ENCODE assay signal across 16 cellular contexts in the genomic region with DNA sequence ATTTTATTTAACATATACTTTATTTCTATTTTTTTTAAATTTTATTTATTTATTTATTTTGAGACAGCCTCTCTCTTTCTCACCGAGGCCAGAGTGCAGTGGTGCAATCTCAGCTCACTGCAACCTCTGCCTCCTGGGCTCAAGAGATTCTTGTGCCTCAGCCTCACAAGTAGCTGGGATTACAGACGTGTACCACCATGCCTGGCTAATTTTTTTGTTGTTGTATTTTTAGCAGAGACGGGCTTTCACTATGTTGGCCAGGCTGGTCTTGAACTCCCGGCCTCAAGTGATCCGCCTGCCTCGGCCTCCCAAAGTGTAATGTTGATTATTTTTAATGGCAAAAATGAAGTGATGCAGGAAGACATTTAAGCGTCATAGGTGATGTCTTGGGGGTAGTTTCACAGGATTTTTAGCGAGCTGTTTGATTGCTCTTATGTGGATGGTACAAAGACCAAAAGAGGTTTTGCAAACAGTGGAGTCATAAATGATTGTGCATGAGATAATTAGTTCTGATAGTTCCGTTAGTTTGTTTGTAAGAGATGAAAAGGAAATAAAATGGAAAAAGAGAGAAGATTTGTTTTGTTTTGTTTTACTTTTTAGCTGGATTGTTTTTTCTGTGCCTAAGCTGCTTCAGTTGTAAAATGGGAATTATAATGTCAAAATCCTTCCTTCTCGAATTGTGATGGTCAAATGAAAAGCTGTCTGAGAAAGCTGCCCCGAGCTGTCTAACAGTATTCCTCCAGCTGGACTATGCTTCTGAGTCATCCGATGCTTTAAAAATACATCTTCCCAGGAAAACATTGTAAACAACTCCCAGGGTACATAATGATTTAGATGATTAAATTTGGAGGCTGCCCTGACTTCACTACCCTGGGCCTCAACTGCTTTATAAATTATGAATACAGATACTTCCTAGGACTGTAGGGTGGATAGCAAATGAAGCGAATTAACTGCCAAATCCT. TPM values are rescaled to one million over a fixed set of nuclear protein-coding genes. Genes with fewer than 3 reads are reported as not detected.
DNase-seq lines count a peak whose midpoint lies in the region; ATAC-seq, FAIRE-seq and TF ChIP-seq lines count a peak whose summit lies in the region.
"Had no signal": no experiment of that assay in that cellular context is flagged by ENCODE, and none has a peak within 500 bp of the region (broad histone marks: within the 10 kb centered on the region; RNA-seq: fewer than 3 reads in every experiment).

No MANE protein-coding gene starts in this region.

- H3K27me3 ChIP-seq in CD4-positive, alpha-beta T cell (ENCODE audit: control insufficient read depth, insufficient read depth, low read length): no peaks in the 10 kb centered on the region
- H3K27me3 ChIP-seq: adrenal gland, foreskin keratinocyte, SJCRH30 had no signal

- intact Hi-C loops in CD4-positive, alpha-beta T cell (cut with DNase I, micrococcal nuclease): loop anchor here in 1 of 2 experiments (2.0 kb wide), 1 partner anchor 15 kb away; a partner anchor contains a TSS
- intact Hi-C loops in activated CD8-positive, alpha-beta T cell treated with anti-CD3 and anti-CD28 coated beads for 36 hours (cut with micrococcal nuclease): no loop called here
- intact Hi-C loops in left cardiac atrium (cut with DNase I): no loop called here
- intact Hi-C loops in kidney (cut with DNase I): no loop called here

- no peak overlapping the region for H3K4me3 ChIP-seq in kidney (ENCODE audit: low read length in 2 of 2)
- H3K4me3 ChIP-seq: adrenal gland, GM23248, SJCRH30 had no signal

- peak overlapping the region; percentile 85 for H3K27ac ChIP-seq in CD4-positive, alpha-beta T cell (ENCODE audit: low read depth, low read length)
- H3K27ac ChIP-seq in kidney (ENCODE audit: low read depth in 2 of 2, low read length in 2 of 2): no peak overlapping the region
- H3K27ac ChIP-seq: adrenal gland, foreskin keratinocyte, GM23248, SJCRH30 had no signal

- H3K9me3 ChIP-seq in CD4-positive, alpha-beta T cell (ENCODE audit: control insufficient read depth, low read length): no peaks in the 10 kb centered on the region
- H3K9me3 ChIP-seq in kidney (ENCODE audit: control insufficient read depth in 1 of 2, low read length in 2 of 2): no peaks in the 10 kb centered on the region
- H3K9me3 ChIP-seq: adrenal gland, SJCRH30 had no signal

- TF ChIP-seq CTCF in CD4-positive, alpha-beta T cell (IDR thresholded peaks at IDR 0.05): no peak
- TF ChIP-seq CTCF in activated CD8-positive, alpha-beta T cell treated with anti-CD3 and anti-CD28 coated beads for 36 hours (IDR thresholded peaks at IDR 0.05): no peak
- no peak for TF ChIP-seq CTCF in kidney (IDR thresholded peaks at IDR 0.05; ENCODE audit: borderline replicate concordance, extremely low read depth, insufficient read depth)

- FAIRE-seq in GM12892 (lab: Jason Lieb, UNC): peak; percentile 84
- FAIRE-seq in kidney (lab: Jason Lieb, UNC): no peak

- no peaks in the 10 kb centered on the region for H3K4me1 ChIP-seq in kidney (ENCODE audit: control insufficient read depth in 1 of 2, insufficient read depth in 1 of 2, low read depth in 1 of 2, low read length in 2 of 2)
- H3K4me1 ChIP-seq: adrenal gland, SJCRH30 had no signal

- H3K9me3 Mint-ChIP-seq in CD4-positive, alpha-beta T cell: no peaks in the 10 kb centered on the region
- no peaks in the 10 kb centered on the region for H3K9me3 Mint-ChIP-seq in activated CD8-positive, alpha-beta T cell treated with anti-CD3 and anti-CD28 coated beads for 36 hours
- H3K9me3 Mint-ChIP-seq in immature natural killer cell: no peaks in the 10 kb centered on the region
- H3K9me3 Mint-ChIP-seq: dendritic cell treated with granulocyte-macrophage colony-stimulating factor and Interleukin-4, amounts not matched to agents 40 ng/mL and 50 ng/mL, for 4 days had no signal

- no peak overlapping the region for H3K9ac ChIP-seq in kidney (ENCODE audit: low read length in 2 of 2)
- H3K9ac ChIP-seq: GM23248 had no signal

- peak overlapping the region; percentile 99 for H3K27ac Mint-ChIP-seq in CD4-positive, alpha-beta T cell
- H3K27ac Mint-ChIP-seq in activated CD8-positive, alpha-beta T cell treated with anti-CD3 and anti-CD28 coated beads for 36 hours: peak overlapping the region; percentile 96
- peak overlapping the region in 5 of 6 donors; percentile 28 to 91 (median 58) for H3K27ac Mint-ChIP-seq in immature natural killer cell
- H3K27ac Mint-ChIP-seq: dendritic cell treated with granulocyte-macrophage colony-stimulating factor and Interleukin-4, amounts not matched to agents 40 ng/mL and 50 ng/mL, for 4 days had no signal

- H3K36me3 ChIP-seq in kidney (ENCODE audit: control insufficient read depth in 1 of 2, insufficient read depth in 2 of 2, low read length in 2 of 2): no peaks in the 10 kb centered on the region
- H3K36me3 ChIP-seq: adrenal gland, SJCRH30 had no signal

- POLR2A ChIA-PET in CD4-positive, alpha-beta T cell (lab: Charles Lee): interaction anchor here (0.6 to 5.7 kb wide), 12 partner anchors 8 to 135 kb away, joined by 3 to 89 read pairs (median 4); a partner anchor contains a TSS
- POLR2A ChIA-PET in activated CD8-positive, alpha-beta T cell treated with anti-CD3 and anti-CD28 coated beads for 36 hours (lab: Charles Lee): interaction anchor here (0.6 to 13.5 kb wide), 11 partner anchors 6 to 155 kb away, joined by 3 to 447 read pairs (median 12); a partner anchor contains a TSS

- CTCF ChIA-PET in CD4-positive, alpha-beta T cell (lab: Charles Lee): interaction anchor here (0.7 to 2.8 kb wide), 5 partner anchors 14 to 155 kb away, joined by 3 to 11 read pairs (median 3); no protein-coding TSS in a partner anchor
- CTCF ChIA-PET in activated CD8-positive, alpha-beta T cell treated with anti-CD3 and anti-CD28 coated beads for 36 hours (lab: Charles Lee): interaction anchor here (1.4 to 10.6 kb wide), 6 partner anchors 12 to 114 kb away, joined by 3 to 97 read pairs (median 6); no protein-coding TSS in a partner anchor

- peak overlapping the region; percentile 71 for H3K4me3 Mint-ChIP-seq in CD4-positive, alpha-beta T cell
- peak overlapping the region; percentile 99 for H3K4me3 Mint-ChIP-seq in activated CD8-positive, alpha-beta T cell treated with anti-CD3 and anti-CD28 coated beads for 36 hours
- H3K4me3 Mint-ChIP-seq in immature natural killer cell: peak overlapping the region in 3 of 5 donors; percentile 5 to 82 (median 27)
- H3K4me3 Mint-ChIP-seq: dendritic cell treated with granulocyte-macrophage colony-stimulating factor and Interleukin-4, amounts not matched to agents 40 ng/mL and 50 ng/mL, for 4 days had no signal

- H3K27me3 Mint-ChIP-seq in CD4-positive, alpha-beta T cell: no peaks in the 10 kb centered on the region
- no peaks in the 10 kb centered on the region for H3K27me3 Mint-ChIP-seq in activated CD8-positive, alpha-beta T cell treated with anti-CD3 and anti-CD28 coated beads for 36 hours
- H3K27me3 Mint-ChIP-seq in immature natural killer cell (ENCODE audit: low read depth in 3 of 3): peaks cover 0 to 14% (median 2%) of the 10 kb centered on the region in 3 donors
- H3K27me3 Mint-ChIP-seq: dendritic cell treated with granulocyte-macrophage colony-stimulating factor and Interleukin-4, amounts not matched to agents 40 ng/mL and 50 ng/mL, for 4 days had no signal

- H3K36me3 Mint-ChIP-seq in CD4-positive, alpha-beta T cell (ENCODE audit: low read depth): peaks cover 89% of the 10 kb centered on the region
- H3K36me3 Mint-ChIP-seq in activated CD8-positive, alpha-beta T cell treated with anti-CD3 and anti-CD28 coated beads for 36 hours (ENCODE audit: low read depth): peaks cover 88% of the 10 kb centered on the region
- peaks cover 7 to 18% (median 12%) of the 10 kb centered on the region in 3 donors for H3K36me3 Mint-ChIP-seq in immature natural killer cell

- no peak for DNase-seq in CD4-positive, alpha-beta T cell
- DNase-seq in GM12892 (ENCODE audit: insufficient read length) (no peak), immature natural killer cell (no peak), left cardiac atrium (no peak), kidney (no peak), putamen (ENCODE audit: low spot score) (no peak)
- DNase-seq in activated CD8-positive, alpha-beta T cell treated with anti-CD3 and anti-CD28 coated beads for 36 hours: peak; percentile 32
- DNase-seq: adrenal gland, C1 segment of cervical spinal cord, GM23248, NCI-H69, SJCRH30 had no signal

- ATAC-seq in CD4-positive, alpha-beta T cell (ENCODE audit: poor library complexity): peak; percentile 10
- no peak for ATAC-seq in activated CD8-positive, alpha-beta T cell treated with anti-CD3 and anti-CD28 coated beads for 36 hours
- ATAC-seq in HG02885 (IDR thresholded peaks at IDR 0.05; ENCODE audit: poor library complexity, unreplicated experiment) (no peak), left cardiac atrium (no peak)
- ATAC-seq: activated CD4-positive, CD25-positive, alpha-beta regulatory T cell treated with anti-CD3 and anti-CD28 coated beads, Interleukin-2, amount 50 U/mL, for 24 hours had no signal

- peaks cover 90% of the 10 kb centered on the region for H3K4me1 Mint-ChIP-seq in CD4-positive, alpha-beta T cell (ENCODE audit: low read depth)
- H3K4me1 Mint-ChIP-seq in activated CD8-positive, alpha-beta T cell treated with anti-CD3 and anti-CD28 coated beads for 36 hours (ENCODE audit: low read depth): peaks cover 63% of the 10 kb centered on the region
- H3K4me1 Mint-ChIP-seq in immature natural killer cell: peaks cover 85 to 100% of the 10 kb centered on the region in 2 donors

- no peak for TF ChIP-seq POLR2A in GM12892 (IDR thresholded peaks at IDR 0.05; ENCODE audit: low read depth, low read length)

RNA-seq across cellular contexts. Expression of a gene that starts 14.7 kb away (rescaled TPM):
- total RNA-seq in CD4-positive, alpha-beta T cell: 100 to 1,000 TPM; 302 to 317 TPM
- 93.6 TPM for polyA plus RNA-seq in GM12892 (2012; ENCODE audit: missing spikeins)
- total RNA-seq in activated CD8-positive, alpha-beta T cell treated with anti-CD3 and anti-CD28 coated beads for 36 hours: 100 to 1,000 TPM; 121 to 126 TPM
- 10 to 100 TPM; 82.0 to 97.6 (median 97.3) TPM for polyA plus RNA-seq in immature natural killer cell
- 1 to 10 TPM in 1 of 2 donors, under 1 TPM in 1; 0.68 to 1.8 TPM for total RNA-seq in left cardiac atrium
- total RNA-seq in kidney: 14.1 TPM
- 0.17 TPM for polyA plus RNA-seq in kidney (ENCODE audit: insufficient read depth, low read depth, low replicate concordance)
- total RNA-seq: foreskin keratinocyte, GM23248, SJCRH30 had no signal
- polyA plus RNA-seq: foreskin keratinocyte, GM23248 had no signal

Comparison
In these comparisons a context has a peak if more than half of its experiments do, and no peak if none do; other contexts are left out.
1. H3K4me3 Mint-ChIP-seq: peak in every context shown above with its lines; median percentile 99 in activated CD8-positive, alpha-beta T cell treated with anti-CD3 and anti-CD28 coated beads for 36 hours; 71 in CD4-positive, alpha-beta T cell; 27 in immature natural killer cell.